Comparison of ENCODE assay signal across 11 cellular contexts in genomic region chr18:79574938-79575525, GRCh38.
DNase-seq lines count a peak whose midpoint lies in the region; ATAC-seq and TF ChIP-seq lines count a peak whose summit lies in the region.
"Had no signal": no experiment of that assay in that cellular context is flagged by ENCODE, and none has a peak within 500 bp of the region (broad histone marks: within the 10 kb centered on the region; RNA-seq: fewer than 3 reads in every experiment).

No MANE protein-coding gene starts in this region.

- no peak overlapping the region for H3K4me2 ChIP-seq in DND-41 (ENCODE audit: insufficient read depth, low read length)

- no peaks in the 10 kb centered on the region for H4K20me1 ChIP-seq in DND-41 (ENCODE audit: insufficient read depth, low read length)

- H3K9ac ChIP-seq in DND-41 (ENCODE audit: low read depth, low read length), result no peak overlapping the region

- H3K27ac Mint-ChIP-seq in central memory CD8-positive, alpha-beta T cell (ENCODE audit: low read depth), result no peak overlapping the region
- peak overlapping the region in 4 of 10 donors; percentile 25 to 61 (median 39) for H3K27ac Mint-ChIP-seq in naive thymus-derived CD8-positive, alpha-beta T cell
- H3K27ac Mint-ChIP-seq: CD4-positive, CD25-positive, alpha-beta regulatory T cell had no signal

- H3K27me3 ChIP-seq in DND-41 (ENCODE audit: insufficient read depth, low read length, poor library complexity), result no peaks in the 10 kb centered on the region

- H3K36me3 ChIP-seq in DND-41 (ENCODE audit: insufficient read depth, low read length), result no peaks in the 10 kb centered on the region

- peak overlapping the region; percentile 62 for H3K27ac ChIP-seq in DND-41 (ENCODE audit: low read length)

- peak; percentile 85 for ATAC-seq in DND-41 (ENCODE audit: insufficient read depth, low read depth)
- ATAC-seq in central memory CD8-positive, alpha-beta T cell (replicated peaks; ENCODE audit: extremely low read depth, poor library complexity, severe bottlenecking), result peak; percentile 46
- peak; percentile 89 to 96 for ATAC-seq in naive thymus-derived CD8-positive, alpha-beta T cell
- no peak for ATAC-seq in GM18868 (IDR thresholded peaks at IDR 0.05; ENCODE audit: unreplicated experiment)

- in situ Hi-C loops in KBM-7 (cut with MboI; ENCODE audit: low pct_unique_long_range_greater_than_20kb, low sequenced_read_pairs), result no loop called here

- peaks cover 7% of the 10 kb centered on the region for H3K9me3 Mint-ChIP-seq in central memory CD8-positive, alpha-beta T cell
- H3K9me3 Mint-ChIP-seq in naive thymus-derived CD8-positive, alpha-beta T cell, result peaks cover 0 to 29% (median 18%) of the 10 kb centered on the region in 9 donors

- POLR2A ChIA-PET in naive thymus-derived CD8-positive, alpha-beta T cell (lab: Charles Lee), result interaction anchor here (1.2 to 1.6 kb wide), 3 partner anchors 51 to 67 kb away, joined by 3 to 5 read pairs (median 4); no protein-coding TSS in a partner anchor

- H3K79me2 ChIP-seq in DND-41 (ENCODE audit: insufficient read depth, low read length), result no peaks in the 10 kb centered on the region

- H3K36me3 Mint-ChIP-seq in central memory CD8-positive, alpha-beta T cell (ENCODE audit: insufficient read depth), result no peaks in the 10 kb centered on the region
- peaks cover 0 to 6% (median 4%) of the 10 kb centered on the region in 3 donors for H3K36me3 Mint-ChIP-seq in naive thymus-derived CD8-positive, alpha-beta T cell
- H3K36me3 Mint-ChIP-seq: CD4-positive, CD25-positive, alpha-beta regulatory T cell had no signal

- peaks cover 8% of the 10 kb centered on the region for H3K4me1 ChIP-seq in DND-41 (ENCODE audit: insufficient read depth, low read length)

- H3K27me3 Mint-ChIP-seq in central memory CD8-positive, alpha-beta T cell, result peaks cover 17% of the 10 kb centered on the region
- no peaks in the 10 kb centered on the region for H3K27me3 Mint-ChIP-seq in naive thymus-derived CD8-positive, alpha-beta T cell
- H3K27me3 Mint-ChIP-seq: CD4-positive, CD25-positive, alpha-beta regulatory T cell had no signal

- peaks cover 25% of the 10 kb centered on the region for H3K9me3 ChIP-seq in DND-41 (ENCODE audit: insufficient read depth, low read length, severe bottlenecking)

- no peak overlapping the region for H3K4me3 ChIP-seq in DND-41 (ENCODE audit: low read depth in 1 of 2, low read length in 2 of 2)
- H3K4me3 ChIP-seq: lung had no signal

- H3K4me3 Mint-ChIP-seq in central memory CD8-positive, alpha-beta T cell, result no peak overlapping the region
- H3K4me3 Mint-ChIP-seq in naive thymus-derived CD8-positive, alpha-beta T cell, result peak overlapping the region in 5 of 10 donors; percentile 6 to 58 (median 50)
- H3K4me3 Mint-ChIP-seq: CD4-positive, CD25-positive, alpha-beta regulatory T cell had no signal

- no peaks in the 10 kb centered on the region for H3K4me1 Mint-ChIP-seq in central memory CD8-positive, alpha-beta T cell
- peaks cover 4 to 21% (median 12%) of the 10 kb centered on the region in 4 donors for H3K4me1 Mint-ChIP-seq in naive thymus-derived CD8-positive, alpha-beta T cell
- H3K4me1 Mint-ChIP-seq: CD4-positive, CD25-positive, alpha-beta regulatory T cell had no signal

- DNase-seq in DND-41 (peak; percentile 17), KBM-7 (peak; percentile 25), NCI-H446 treated with DMSO at 0.1 percent for 48 hours (lab: John Stamatoyannopoulos, UW) (no peak), kidney tubule cell (ENCODE audit: low spot score) (no peak)
- DNase-seq in central memory CD8-positive, alpha-beta T cell (ENCODE audit: low spot score in 2 of 2), result no peak
- peak in 5 of 10 donors; percentile 17 to 43 (median 32) for DNase-seq in naive thymus-derived CD8-positive, alpha-beta T cell
- no peak for DNase-seq in activated CD8-positive, alpha-beta memory T cell treated with anti-CD3 and anti-CD28 coated beads, Interleukin-2, amount 50 U/mL, for 4 hours
- DNase-seq: CD4-positive, CD25-positive, alpha-beta regulatory T cell; NCI-H2107 had no signal

- no peak overlapping the region for H2AFZ ChIP-seq in DND-41 (ENCODE audit: low read depth, low read length)

- TF ChIP-seq CTCF in DND-41 (IDR thresholded peaks at IDR 0.05; ENCODE audit: borderline replicate concordance, extremely low read depth, low read length, poor library complexity, severe bottlenecking), result no peak

Comparison
In these comparisons a context has a peak if more than half of its experiments do, and no peak if none do; other contexts are left out.
1. DNase-seq: peak in DND-41 (single experiment) and KBM-7 (single experiment); none in central memory CD8-positive, alpha-beta T cell (0 of 2), NCI-H446 treated with DMSO at 0.1 percent for 48 hours (single experiment), activated CD8-positive, alpha-beta memory T cell treated with anti-CD3 and anti-CD28 coated beads, Interleukin-2, amount 50 U/mL, for 4 hours (single experiment) and kidney tubule cell (single experiment).